In the genomic region with DNA sequence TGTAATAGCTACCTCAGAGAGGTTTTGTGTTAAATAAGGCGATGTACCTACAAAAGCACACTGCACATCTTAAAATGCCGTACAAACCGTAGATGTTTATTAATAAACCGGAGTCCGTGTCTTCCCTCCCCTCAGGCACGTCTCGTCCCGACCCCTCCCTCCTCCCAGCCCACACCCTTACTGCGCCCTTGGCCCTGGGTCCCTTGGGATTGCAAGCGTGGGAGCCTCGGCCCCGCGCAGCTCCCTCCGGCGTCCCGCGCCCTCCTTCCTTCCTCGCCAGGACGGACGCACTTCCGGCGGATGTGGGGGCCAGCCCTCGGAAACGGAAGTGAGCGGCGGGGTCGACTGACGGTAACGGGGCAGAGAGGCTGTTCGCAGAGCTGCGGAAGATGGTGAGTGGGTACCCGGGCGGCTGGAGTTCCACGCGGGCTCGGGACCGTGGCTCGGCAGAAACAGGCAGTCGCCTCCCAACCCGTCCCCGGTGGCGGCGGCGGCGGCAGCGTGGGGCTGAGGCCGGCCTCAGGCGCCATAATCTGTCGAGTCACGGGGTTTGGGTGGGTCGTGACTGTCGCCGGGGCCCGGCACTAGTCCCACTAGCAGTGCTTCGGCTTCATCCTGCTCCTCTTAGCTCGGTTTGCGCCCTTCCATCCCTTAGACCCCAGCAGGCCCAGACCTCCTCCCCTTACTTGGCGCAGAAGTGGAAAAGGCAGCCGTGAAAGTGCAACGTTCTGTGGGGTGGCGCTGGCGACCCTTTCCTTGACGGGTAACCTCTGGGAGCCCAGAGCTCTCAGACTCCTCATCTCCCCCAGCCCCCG, we compare ENCODE assay signal across 8 cellular contexts. TPM values are rescaled to one million over a fixed set of nuclear protein-coding genes. Genes with fewer than 3 reads are reported as not detected.
A peak's percentile ranks its signal among the peaks of the same experiment; 100 is the strongest.
DNase-seq lines count a peak whose midpoint lies in the region; ATAC-seq, FAIRE-seq and TF ChIP-seq lines count a peak whose summit lies in the region.

A gene with protein sequence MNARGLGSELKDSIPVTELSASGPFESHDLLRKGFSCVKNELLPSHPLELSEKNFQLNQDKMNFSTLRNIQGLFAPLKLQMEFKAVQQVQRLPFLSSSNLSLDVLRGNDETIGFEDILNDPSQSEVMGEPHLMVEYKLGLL (plus strand): TSS at position 335 of the 815 bp plus-strand sequence. CDS start 55 bp downstream, at position 390.

- no peaks in the 10 kb centered on the region for H3K9me3 Mint-ChIP-seq in Calu3 (ENCODE audit: low read depth, unreplicated experiment)

- peaks cover 34% of the 10 kb centered on the region for H4K20me1 ChIP-seq in OCI-LY3 (ENCODE audit: insufficient read depth, low read length)
- no peaks in the 10 kb centered on the region for H4K20me1 ChIP-seq in endothelial cell of umbilical vein (replicated peaks; ENCODE audit: control insufficient read depth, extremely low read depth, insufficient read depth, low read length)

- H3K79me2 ChIP-seq in OCI-LY3 (ENCODE audit: low read length) (peaks cover 87% of the 10 kb centered on the region), endothelial cell of umbilical vein (ENCODE audit: control insufficient read depth, insufficient read depth, low read length) (peaks cover 44% of the 10 kb centered on the region)

- H3K9me3 ChIP-seq in OCI-LY3 (ENCODE audit: insufficient read depth, low read length) (no peaks in the 10 kb centered on the region), endothelial cell of umbilical vein (replicated peaks; ENCODE audit: control insufficient read depth, insufficient read depth, low read length) (no peaks in the 10 kb centered on the region)

- H3K9ac ChIP-seq in OCI-LY3 (ENCODE audit: low read length) (peak within 1 kb of the TSS; percentile 99), endothelial cell of umbilical vein (replicated peaks; ENCODE audit: extremely low read depth, insufficient read depth, low read length) (peak within 1 kb of the TSS; percentile 96)

- peaks cover 18% of the 10 kb centered on the region for H3K4me1 ChIP-seq in OCI-LY3 (ENCODE audit: low read length)
- peaks cover 20% of the 10 kb centered on the region for H3K4me1 ChIP-seq in endothelial cell of umbilical vein (ENCODE audit: control insufficient read depth, extremely low read depth, insufficient read depth, low read length)

- peak within 1 kb of the TSS; percentile 81 for H3K4me3 Mint-ChIP-seq in Calu3 (ENCODE audit: low read depth, unreplicated experiment)

- peak within 1 kb of the TSS; percentile 89 for H3K27ac Mint-ChIP-seq in Calu3 (ENCODE audit: unreplicated experiment)

- H3K4me3 ChIP-seq in OCI-LY3 (ENCODE audit: low read length), result peak within 1 kb of the TSS; percentile 94
- H3K4me3 ChIP-seq in endothelial cell of umbilical vein (replicated peaks in 1 of 3; ENCODE audit: insufficient read depth in 1 of 3, low read depth in 1 of 3, low read length in 3 of 3), result peak within 1 kb of the TSS; percentile 90 to 96 (median 96)

- TF ChIP-seq CTCF in Calu3 (IDR thresholded peaks at IDR 0.05; ENCODE audit: unreplicated experiment), result no peak
- TF ChIP-seq CTCF in OCI-LY3 (IDR thresholded peaks at IDR 0.05; ENCODE audit: low read depth, low read length), result peak; percentile 30
- no peak for TF ChIP-seq CTCF in endothelial cell of umbilical vein (IDR thresholded peaks at IDR 0.05; ENCODE audit: extremely low read depth in 1 of 2, insufficient read depth in 1 of 2, low read depth in 1 of 2, low read length in 2 of 2)

- dilution Hi-C loops in endothelial cell of umbilical vein (cut with MboI; ENCODE audit: extremely low pct_ligation_motif_present, low sequenced_read_pairs), result no loop called here

- POLR2A ChIA-PET in endothelial cell of umbilical vein (lab: Charles Lee), result interaction anchor here (0.6 kb wide), 1 partner anchor 18 kb away, joined by 3 read pairs; no protein-coding TSS in a partner anchor

- DNase-seq in Calu3, result peak; percentile 84
- DNase-seq in HTR-8/SVneo (ENCODE audit: insufficient read length, low spot score), result peak; percentile 79
- peak; percentile 83 for DNase-seq in activated T-cell treated with anti-CD3 and anti-CD28 coated beads for 1 hour (ENCODE audit: low read depth)
- DNase-seq in endothelial cell of umbilical vein (ENCODE audit: low read depth, low spot score), result peak; percentile 91
- DNase-seq in midbrain (lab: John Stamatoyannopoulos, UW), result peak; percentile 93
- DNase-seq in stimulated activated CD8-positive, alpha-beta memory T cell treated with anti-CD3 and anti-CD28 coated beads, Interleukin-2, amount 100 ng/mL, for 1 hour (ENCODE audit: low read depth in 2 of 2), result peak; percentile 82 to 87

- peaks cover 31% of the 10 kb centered on the region for H3K36me3 Mint-ChIP-seq in Calu3 (ENCODE audit: insufficient read depth, unreplicated experiment)

- FAIRE-seq in HTR-8/SVneo (lab: Jason Lieb, UNC) (peak; percentile 86), endothelial cell of umbilical vein (lab: Jason Lieb, UNC) (peak; percentile 83)

- H3K36me3 ChIP-seq in OCI-LY3 (replicated peaks; ENCODE audit: low read depth, low read length) (peaks cover 37% of the 10 kb centered on the region), endothelial cell of umbilical vein (ENCODE audit: control insufficient read depth in 2 of 2, extremely low read depth in 1 of 2, insufficient read depth in 2 of 2, low read length in 2 of 2) (peaks cover 0 to 6% of the 10 kb centered on the region in 2 experiments)

- H3K27me3 Mint-ChIP-seq in Calu3 (ENCODE audit: unreplicated experiment), result no peaks in the 10 kb centered on the region

- H3K27ac ChIP-seq in OCI-LY3 (ENCODE audit: low read length), result peak within 1 kb of the TSS; percentile 80
- peak within 1 kb of the TSS; percentile 99 for H3K27ac ChIP-seq in endothelial cell of umbilical vein (ENCODE audit: insufficient read depth, low read depth, low read length)

- H3K4me2 ChIP-seq in OCI-LY3 (ENCODE audit: low read length), result peak within 1 kb of the TSS; percentile 92
- peak within 1 kb of the TSS; percentile 99 for H3K4me2 ChIP-seq in endothelial cell of umbilical vein (ENCODE audit: insufficient read depth, low read length)

- H3K4me1 Mint-ChIP-seq in Calu3 (ENCODE audit: low read depth, unreplicated experiment), result peaks cover 10% of the 10 kb centered on the region

- intact Hi-C loops in Calu3 (cut with micrococcal nuclease; ENCODE audit: unreplicated experiment) (no loop called here), endothelial cell of umbilical vein (cut with micrococcal nuclease) (loop anchor here (1.0 to 5.0 kb wide), 9 partner anchors 18 to 522 kb away; partner anchors contain the start of gene FLT1)

- no peaks in the 10 kb centered on the region for H3K9me1 ChIP-seq in endothelial cell of umbilical vein (replicated peaks; ENCODE audit: control insufficient read depth, extremely low read depth, insufficient read depth, low read length)

- H2AFZ ChIP-seq in OCI-LY3 (ENCODE audit: low read depth, low read length) (peak within 1 kb of the TSS; percentile 68), endothelial cell of umbilical vein (ENCODE audit: low read depth, low read length) (peak within 1 kb of the TSS; percentile 9)

- BruUV-seq in Calu3 (replicated peaks; lab: Mats Ljungman, UMichigan) (no TSS peak), endothelial cell of umbilical vein (replicated peaks; lab: Mats Ljungman, UMichigan) (no TSS peak)

- TF ChIP-seq POLR2A in endothelial cell of umbilical vein (IDR thresholded peaks at IDR 0.05; ENCODE audit: low read depth, low read length), result peak; percentile 43

- ATAC-seq in GM21360 (IDR thresholded peaks at IDR 0.05; ENCODE audit: unreplicated experiment), result peak; percentile 86

- H3K27me3 ChIP-seq in OCI-LY3 (ENCODE audit: low read depth, low read length) (no peaks in the 10 kb centered on the region), endothelial cell of umbilical vein (ENCODE audit: control insufficient read depth in 2 of 2, insufficient read depth in 2 of 2, low read length in 2 of 2) (no peaks in the 10 kb centered on the region)

- CTCF ChIA-PET in Calu3 (lab: Charles Lee), result interaction anchor here (1.1 kb wide), 1 partner anchor 335 kb away, joined by 3 read pairs; no protein-coding TSS in a partner anchor
- CTCF ChIA-PET in endothelial cell of umbilical vein (lab: Charles Lee), result interaction anchor here (0.7 to 2.6 kb wide), 11 partner anchors 18 to 600 kb away, joined by 3 to 16 read pairs (median 4); no protein-coding TSS in a partner anchor

TF ChIP-seq in endothelial cell of umbilical vein, 7 proteins besides CTCF, POLR2A, EP300 and RAD21:
- TF ChIP-seq GATA2 (IDR thresholded peaks at IDR 0.05; ENCODE audit: insufficient read depth, insufficient read length, low read depth, low read length) (no peak), JUN (IDR thresholded peaks at IDR 0.05; ENCODE audit: borderline replicate concordance, insufficient read depth, insufficient read length, low read depth) (no peak), POLR2AphosphoS5 (IDR thresholded peaks at IDR 0.05; ENCODE audit: insufficient read depth, low read depth, low read length) (peak; percentile 98), EZH2 (IDR thresholded peaks at IDR 0.05; ENCODE audit: borderline replicate concordance, low read depth, low read length, severe bottlenecking) (no peak), MYC (IDR thresholded peaks at IDR 0.05; ENCODE audit: low read depth, low read length) (no peak), MAX (IDR thresholded peaks at IDR 0.05; ENCODE audit: insufficient read depth, insufficient read length) (peak; percentile 55), FOS (IDR thresholded peaks at IDR 0.05; ENCODE audit: borderline replicate concordance, insufficient read depth, low read length) (peak; percentile 28)

RNA-seq across cellular contexts. Expression of the gene that starts here (rescaled TPM):
- total RNA-seq in Calu3 (2022) (69.4 and 71.4 TPM in 2 replicates), endothelial cell of umbilical vein (88.9 and 105 TPM in 2 replicates)
- 18.9 and 27.0 TPM in 2 replicates for polyA plus RNA-seq in endothelial cell of umbilical vein
- polyA plus RNA-seq in endothelial cell of umbilical vein (2011; cell fraction: cytosol; rRNA removed), result 35.9 and 43.4 TPM in 2 replicates
- 16.1 and 21.2 TPM in 2 replicates for polyA plus RNA-seq in endothelial cell of umbilical vein (2011; cell fraction: nucleus; rRNA removed)
- 147 and 198 TPM in 2 replicates for polyA plus RNA-seq in endothelial cell of umbilical vein (2012)
- 19.4 and 27.4 TPM in 2 replicates for polyA minus RNA-seq in endothelial cell of umbilical vein
- 18.1 TPM for polyA minus RNA-seq in endothelial cell of umbilical vein (2011; cell fraction: cytosol; rRNA and poly(A)+ RNA removed)
- 9.2 and 15.1 TPM in 2 replicates for polyA minus RNA-seq in endothelial cell of umbilical vein (2011; cell fraction: nucleus; rRNA and poly(A)+ RNA removed)

Comparison
In these comparisons a context has a peak if more than half of its experiments do, and no peak if none do; other contexts are left out.
1. Peak in every context shown above with its lines: DNase-seq, ATAC-seq, H3K4me3 ChIP-seq and H3K27ac ChIP-seq.